18 cellular contexts compared by ENCODE assay signal in genomic region chr12:52847335-52848102, GRCh38. TPM values are rescaled to one million over a fixed set of nuclear protein-coding genes. Genes with fewer than 3 reads are reported as not detected.
DNase-seq lines count a peak whose midpoint lies in the region; ATAC-seq and TF ChIP-seq lines count a peak whose summit lies in the region.
"Had no signal": no experiment of that assay in that cellular context is flagged by ENCODE, and none has a peak within 500 bp of the region (broad histone marks: within the 10 kb centered on the region; RNA-seq: fewer than 3 reads in every experiment).

No MANE protein-coding gene starts in this region.

- no peaks in the 10 kb centered on the region for H3K27me3 ChIP-seq in MG63
- peaks cover 0 to 18% (median 0%) of the 10 kb centered on the region in 7 donors for H3K27me3 ChIP-seq in spleen (replicated peaks in 1 of 7)
- H3K27me3 ChIP-seq: body of pancreas had no signal

- H3K36me3 ChIP-seq in MG63 (no peaks in the 10 kb centered on the region), spleen (no peaks in the 10 kb centered on the region)

- intact Hi-C loops in spleen (cut with DNase I; ENCODE audit: low total_unique reads): no loop called here

- ATAC-seq in HG03342 (IDR thresholded peaks at IDR 0.05; ENCODE audit: unreplicated experiment) (no peak), HG03457 (IDR thresholded peaks at IDR 0.05; ENCODE audit: unreplicated experiment) (no peak)
- ATAC-seq: body of pancreas; stimulated activated memory B cell treated with anti-CD40 and anti-IgM and Interleukin-4, amounts not matched to agents 10 μg/mL and 1 μg/mL and 100 μg/mL, for 72 hours had no signal

- WGBS in spleen, 5 donors: 73 to 85% (median 79%) methylated on average over 6 to 12 of the region's 12 CpGs

- TF ChIP-seq CTCF in epithelial cell of esophagus (IDR thresholded peaks at IDR 0.05; ENCODE audit: insufficient read depth, low read depth, low read length, missing control alignments) (no peak), spleen (IDR thresholded peaks at IDR 0.05 in 8 of 11, conservative IDR thresholded peaks at IDR 0.05 in 3 of 11) (no peak)

- no peaks in the 10 kb centered on the region for H3K4me1 ChIP-seq in spleen
- H3K4me1 ChIP-seq: body of pancreas had no signal

- H3K4me3 ChIP-seq in MG63 (no peak overlapping the region), epithelial cell of esophagus (ENCODE audit: low read length) (no peak overlapping the region), spleen (no peak overlapping the region)
- H3K4me3 ChIP-seq: body of pancreas had no signal

- peak; percentile 91 for DNase-seq in Daoy (ENCODE audit: low read depth)
- DNase-seq in MG63: peak; percentile 79
- DNase-seq in epithelial cell of esophagus (ENCODE audit: low read depth): peak; percentile 71
- DNase-seq in spleen: peak; percentile 56
- DNase-seq in activated CD4-positive, alpha-beta T cell treated with anti-CD3 and anti-CD28 coated beads for 4 hours: no peak
- DNase-seq in activated naive CD4-positive, alpha-beta T cell (lab: John Stamatoyannopoulos, UW): no peak
- DNase-seq: activated CD4-positive, alpha-beta T cell treated with anti-CD3 and anti-CD28 coated beads, Interleukin-2, amount 10 ng/mL, durations not matched to agents 7 days and 5 days; body of pancreas; effector CD4-positive, alpha-beta T cell; HCEC 1CT; MV-4-11; NCI-H226; stimulated activated CD4-positive, alpha-beta T cell treated with anti-CD3 and anti-CD28 coated beads, Interleukin-4, amount 100 ng/mL, for 1 hour had no signal

- H3K9me3 ChIP-seq in MG63 (no peaks in the 10 kb centered on the region), spleen (no peaks in the 10 kb centered on the region)
- H3K9me3 ChIP-seq: body of pancreas had no signal

- TF ChIP-seq POLR2A in spleen (IDR thresholded peaks at IDR 0.05): no peak

- no peak overlapping the region for H3K27ac ChIP-seq in spleen
- H3K27ac ChIP-seq: body of pancreas had no signal

RNA-seq across cellular contexts. Expression of gene KRT78, which starts 1.3 kb away (rescaled TPM):
- total RNA-seq in Daoy (2014; rRNA removed; shearing (Covaris generic)): 1.2 TPM in 1 of 2 replicates, not detected in the other
- not detected in 2 replicates for total RNA-seq in MG63 (2014; rRNA removed; shearing (Covaris generic); ENCODE audit: low replicate concordance)
- not detected for total RNA-seq in spleen
- polyA plus RNA-seq in spleen: under 1 TPM in 2 of 3 donors, not detected in 1; 0.24 to 0.83 TPM
- total RNA-seq: activated CD4-positive, alpha-beta T cell treated with anti-CD3 and anti-CD28 coated beads, Interleukin-2, amount 10 ng/mL, durations not matched to agents 7 days and 5 days; activated T-helper 1 cell treated with anti-CD3 and anti-CD28 coated beads, Interleukin-12 subunit alpha, Interleukin-12 subunit beta, Interleukin-2, Interleukin-4 antibody, amounts not matched to agents 30 ng/mL and 10 ng/mL and 1 ng/mL, durations not matched to agents 14 hours and 24 hours and 36 hours; body of pancreas; CD8-positive, alpha-beta memory T cell had no signal
- polyA plus RNA-seq: CD8-positive, alpha-beta memory T cell had no signal

RNA-seq across cellular contexts. Expression of gene KRT79, which starts 13.4 kb away (rescaled TPM):
- total RNA-seq in Daoy (2014; rRNA removed; shearing (Covaris generic)): 0.57 and 2.6 TPM in 2 replicates
- not detected in 2 replicates for total RNA-seq in MG63 (2014; rRNA removed; shearing (Covaris generic); ENCODE audit: low replicate concordance)
- total RNA-seq in spleen: under 1 TPM in 1 of 7 donors, not detected in 6; 0.37 TPM
- polyA plus RNA-seq in spleen: under 1 TPM in 2 of 3 donors, not detected in 1; 0.15 to 0.19 TPM
- total RNA-seq: activated CD4-positive, alpha-beta T cell treated with anti-CD3 and anti-CD28 coated beads, Interleukin-2, amount 10 ng/mL, durations not matched to agents 7 days and 5 days; activated T-helper 1 cell treated with anti-CD3 and anti-CD28 coated beads, Interleukin-12 subunit alpha, Interleukin-12 subunit beta, Interleukin-2, Interleukin-4 antibody, amounts not matched to agents 30 ng/mL and 10 ng/mL and 1 ng/mL, durations not matched to agents 14 hours and 24 hours and 36 hours; body of pancreas; CD8-positive, alpha-beta memory T cell had no signal
- polyA plus RNA-seq: CD8-positive, alpha-beta memory T cell had no signal

RNA-seq across cellular contexts. Expression of gene KRT4, which starts 33.6 kb away (rescaled TPM):
- not detected in 2 replicates for total RNA-seq in Daoy (2014; rRNA removed; shearing (Covaris generic))
- total RNA-seq in MG63 (2014; rRNA removed; shearing (Covaris generic); ENCODE audit: low replicate concordance): not detected in 2 replicates
- under 1 TPM in 1 of 7 donors, not detected in 6; 0.37 TPM for total RNA-seq in spleen
- polyA plus RNA-seq in spleen: 1 to 10 TPM in 2 of 3 donors, under 1 TPM in 1; 0.55 to 3.4 (median 1.4) TPM
- total RNA-seq: activated CD4-positive, alpha-beta T cell treated with anti-CD3 and anti-CD28 coated beads, Interleukin-2, amount 10 ng/mL, durations not matched to agents 7 days and 5 days; activated T-helper 1 cell treated with anti-CD3 and anti-CD28 coated beads, Interleukin-12 subunit alpha, Interleukin-12 subunit beta, Interleukin-2, Interleukin-4 antibody, amounts not matched to agents 30 ng/mL and 10 ng/mL and 1 ng/mL, durations not matched to agents 14 hours and 24 hours and 36 hours; CD8-positive, alpha-beta memory T cell had no signal
- polyA plus RNA-seq: CD8-positive, alpha-beta memory T cell had no signal

RNA-seq across cellular contexts. Expression of gene KRT3, which starts 51.6 kb away (rescaled TPM):
- total RNA-seq in Daoy (2014; rRNA removed; shearing (Covaris generic)): not detected in 2 replicates
- total RNA-seq in MG63 (2014; rRNA removed; shearing (Covaris generic); ENCODE audit: low replicate concordance): not detected in 2 replicates
- not detected for total RNA-seq in spleen
- polyA plus RNA-seq in spleen: not detected
- total RNA-seq: activated CD4-positive, alpha-beta T cell treated with anti-CD3 and anti-CD28 coated beads, Interleukin-2, amount 10 ng/mL, durations not matched to agents 7 days and 5 days; body of pancreas; CD8-positive, alpha-beta memory T cell had no signal
- polyA plus RNA-seq: CD8-positive, alpha-beta memory T cell had no signal

RNA-seq across cellular contexts. Expression of gene KRT8, which starts 57.4 kb away (rescaled TPM):
- 107 and 111 TPM in 2 replicates for total RNA-seq in Daoy (2014; rRNA removed; shearing (Covaris generic))
- total RNA-seq in MG63 (2014; rRNA removed; shearing (Covaris generic); ENCODE audit: low replicate concordance): 39.2 and 44.4 TPM in 2 replicates
- 10 to 100 TPM in 6 of 7 donors, 1 to 10 TPM in 1; 10.0 to 23.1 (median 18.6) TPM for total RNA-seq in spleen
- polyA plus RNA-seq in spleen: 10 to 100 TPM; 16.3 to 21.8 (median 19.3) TPM

Comparison
In these comparisons a context has a peak if more than half of its experiments do, and no peak if none do; other contexts are left out.
1. DNase-seq: peak in Daoy (single experiment), MG63 (single experiment), epithelial cell of esophagus (single experiment) and spleen (single experiment); none in activated CD4-positive, alpha-beta T cell treated with anti-CD3 and anti-CD28 coated beads for 4 hours (0 of 2) and activated naive CD4-positive, alpha-beta T cell (0 of 4).